Comparison of ENCODE assay signal across 9 cellular contexts in the genomic region with DNA sequence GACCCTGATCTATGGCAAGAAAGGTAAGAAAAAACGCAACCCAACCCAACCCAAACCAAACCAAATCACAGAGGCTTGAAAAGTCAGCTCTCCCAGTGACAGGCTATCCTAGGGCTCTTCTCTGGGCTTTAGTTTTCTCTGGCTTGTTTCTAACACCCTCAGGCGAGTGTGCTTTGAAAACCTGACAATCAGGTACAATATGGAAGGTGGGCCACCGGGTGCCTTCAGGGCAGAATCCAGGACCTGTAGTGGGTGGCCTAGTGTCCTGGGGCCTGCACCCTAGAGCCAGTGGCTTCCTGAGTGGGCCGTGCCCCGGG. TPM values are rescaled to one million over a fixed set of nuclear protein-coding genes. Genes with fewer than 3 reads are reported as not detected.
DNase-seq lines count a peak whose midpoint lies in the region; ATAC-seq and TF ChIP-seq lines count a peak whose summit lies in the region.
"Had no signal": no experiment of that assay in that cellular context is flagged by ENCODE, and none has a peak within 500 bp of the region (broad histone marks: within the 10 kb centered on the region; RNA-seq: fewer than 3 reads in every experiment).

No MANE protein-coding gene starts in this region.

- H3K9me3 ChIP-seq in CD8-positive, alpha-beta T cell (ENCODE audit: low read length): no peaks in the 10 kb centered on the region
- H3K9me3 ChIP-seq in esophagus squamous epithelium (no peaks in the 10 kb centered on the region), parathyroid adenoma (ENCODE audit: control insufficient read depth, low read length) (no peaks in the 10 kb centered on the region)

- CTCF ChIA-PET in CD8-positive, alpha-beta T cell (lab: Charles Lee): interaction anchor here (0.6 to 8.2 kb wide), 11 partner anchors 11 to 323 kb away, joined by 3 to 83 read pairs (median 4); a partner anchor contains a TSS
- CTCF ChIA-PET in T-cell (lab: Charles Lee): interaction anchor here (0.6 to 3.4 kb wide), 10 partner anchors 9 to 314 kb away, joined by 3 to 27 read pairs (median 4); no protein-coding TSS in a partner anchor

- ATAC-seq in CD8-positive, alpha-beta T cell: peak; percentile 55
- ATAC-seq in T-cell (replicated peaks in 1 of 4): no peak
- ATAC-seq in HG02884 (IDR thresholded peaks at IDR 0.05; ENCODE audit: unreplicated experiment): no peak
- no peak for ATAC-seq in GM18511 (IDR thresholded peaks at IDR 0.05; ENCODE audit: unreplicated experiment)

- H3K79me2 ChIP-seq in parathyroid adenoma: no peaks in the 10 kb centered on the region

- H3K27ac Mint-ChIP-seq in CD8-positive, alpha-beta T cell: peak overlapping the region; percentile 70
- H3K27ac Mint-ChIP-seq in T-cell: peak overlapping the region; percentile 1 to 70

- no peak overlapping the region for H3K27ac ChIP-seq in CD8-positive, alpha-beta T cell (ENCODE audit: low read depth, low read length)
- H3K27ac ChIP-seq in esophagus squamous epithelium: peak overlapping the region; percentile 78 to 93 (median 88)
- peak overlapping the region; percentile 42 for H3K27ac ChIP-seq in parathyroid adenoma

- peak overlapping the region; percentile 62 for H2AFZ ChIP-seq in parathyroid adenoma

- no peaks in the 10 kb centered on the region for H3K27me3 ChIP-seq in CD8-positive, alpha-beta T cell (ENCODE audit: insufficient read depth, low read length)
- no peaks in the 10 kb centered on the region for H3K27me3 ChIP-seq in esophagus squamous epithelium
- H3K27me3 ChIP-seq in parathyroid adenoma (ENCODE audit: control insufficient read depth, insufficient read depth, low read length): no peaks in the 10 kb centered on the region

- no peak for DNase-seq in CD8-positive, alpha-beta T cell
- DNase-seq in T-cell (no peak), esophagus squamous epithelium (lab: John Stamatoyannopoulos, UW) (no peak), AML-193 (lab: John Stamatoyannopoulos, UW) (no peak), ACHN (no peak)
- DNase-seq: RPMI8226 had no signal

- no peak for TF ChIP-seq CTCF in CD8-positive, alpha-beta T cell (IDR thresholded peaks at IDR 0.05)
- no peak for TF ChIP-seq CTCF in esophagus squamous epithelium (IDR thresholded peaks at IDR 0.05)
- no peak for TF ChIP-seq CTCF in parathyroid adenoma (IDR thresholded peaks at IDR 0.05)

- peaks cover 5% of the 10 kb centered on the region for H3K27me3 Mint-ChIP-seq in CD8-positive, alpha-beta T cell (ENCODE audit: low read depth)
- no peaks in the 10 kb centered on the region for H3K27me3 Mint-ChIP-seq in T-cell

- no peaks in the 10 kb centered on the region for H3K9me3 Mint-ChIP-seq in CD8-positive, alpha-beta T cell
- H3K9me3 Mint-ChIP-seq in T-cell: no peaks in the 10 kb centered on the region

- H3K4me2 ChIP-seq in parathyroid adenoma (ENCODE audit: low read length): no peak overlapping the region

- POLR2A ChIA-PET in CD8-positive, alpha-beta T cell (lab: Charles Lee): interaction anchor here (0.7 kb wide), 1 partner anchor 1913 kb away, joined by 3 read pairs; no protein-coding TSS in a partner anchor
- POLR2A ChIA-PET in T-cell (lab: Charles Lee): interaction anchor here in 1 of 2 donors (0.6 to 1.5 kb wide), 4 partner anchors 12 to 266 kb away, joined by 3 to 8 read pairs (median 4); no protein-coding TSS in a partner anchor

- 57 to 75% methylated on average over 2 to 3 of the region's 5 CpGs for WGBS in esophagus squamous epithelium, 2 donors

- peaks cover 4% of the 10 kb centered on the region for H3K4me1 ChIP-seq in CD8-positive, alpha-beta T cell (ENCODE audit: insufficient read depth, low read length)
- H3K4me1 ChIP-seq in esophagus squamous epithelium (peaks cover 18 to 56% (median 19%) of the 10 kb centered on the region in 3 donors), parathyroid adenoma (no peaks in the 10 kb centered on the region)

- no peak overlapping the region for H3K9ac ChIP-seq in parathyroid adenoma

- no peak for TF ChIP-seq POLR2A in esophagus squamous epithelium (IDR thresholded peaks at IDR 0.05)

- H3K4me1 Mint-ChIP-seq in CD8-positive, alpha-beta T cell (ENCODE audit: low read depth): peaks cover 12% of the 10 kb centered on the region
- peaks cover 10 to 32% (median 20%) of the 10 kb centered on the region in 3 donors for H3K4me1 Mint-ChIP-seq in T-cell

- H3K4me3 Mint-ChIP-seq in CD8-positive, alpha-beta T cell: peak overlapping the region; percentile 51
- H3K4me3 Mint-ChIP-seq in T-cell: peak overlapping the region; percentile 55 to 80 (median 60)

- no peaks in the 10 kb centered on the region for H3K36me3 Mint-ChIP-seq in CD8-positive, alpha-beta T cell
- H3K36me3 Mint-ChIP-seq in T-cell: no peaks in the 10 kb centered on the region

- no peak overlapping the region for H3K4me3 ChIP-seq in CD8-positive, alpha-beta T cell (ENCODE audit: low read depth, low read length)
- H3K4me3 ChIP-seq in esophagus squamous epithelium (peak overlapping the region; percentile 36 to 68 (median 53)), parathyroid adenoma (ENCODE audit: low read depth, low read length) (no peak overlapping the region)

- no peaks in the 10 kb centered on the region for H3K36me3 ChIP-seq in CD8-positive, alpha-beta T cell (ENCODE audit: insufficient read depth, low read length)
- H3K36me3 ChIP-seq in esophagus squamous epithelium: no peaks in the 10 kb centered on the region
- no peaks in the 10 kb centered on the region for H3K36me3 ChIP-seq in parathyroid adenoma (ENCODE audit: control insufficient read depth, insufficient read depth, low read length)

- in situ Hi-C loops in ACHN (cut with HindIII; ENCODE audit: low pct_ligation_motif_present, low pct_unique_long_range_greater_than_20kb, low sequenced_read_pairs): no loop called here

- intact Hi-C loops in CD8-positive, alpha-beta T cell (cut with DNase I, micrococcal nuclease): loop anchor here (2.0 to 10.0 kb wide), 5 partner anchors 31 to 511 kb away; a partner anchor contains a TSS
- intact Hi-C loops in esophagus squamous epithelium (cut with DNase I): no loop called here

RNA-seq across cellular contexts. Expression of a gene that starts 46.8 kb away (rescaled TPM):
- 100 to 1,000 TPM; 246 to 253 TPM for total RNA-seq in CD8-positive, alpha-beta T cell
- 100 to 1,000 TPM in 1 of 5 donors, 10 to 100 TPM in 4; 54.1 to 177 (median 85.8) TPM for total RNA-seq in T-cell
- 100 to 1,000 TPM; 124 to 194 (median 153) TPM for total RNA-seq in esophagus squamous epithelium

Comparison
In these comparisons a context has a peak if more than half of its experiments do, and no peak if none do; other contexts are left out.
1. H3K4me3 ChIP-seq: peak in esophagus squamous epithelium (4 of 4); none in CD8-positive, alpha-beta T cell (single experiment) and parathyroid adenoma (single experiment).